Comparison of ENCODE assay signal across 1 cellular context in genomic region chr13:113153810-113154748, GRCh38.
TF ChIP-seq lines count a peak whose summit lies in the region.

No MANE protein-coding gene starts in this region.

TF ChIP-seq in K562, 482 proteins besides CTCF, POLR2A, EP300 and RAD21 (continued from another document and continues in another):
- TF ChIP-seq, protein P1, sequence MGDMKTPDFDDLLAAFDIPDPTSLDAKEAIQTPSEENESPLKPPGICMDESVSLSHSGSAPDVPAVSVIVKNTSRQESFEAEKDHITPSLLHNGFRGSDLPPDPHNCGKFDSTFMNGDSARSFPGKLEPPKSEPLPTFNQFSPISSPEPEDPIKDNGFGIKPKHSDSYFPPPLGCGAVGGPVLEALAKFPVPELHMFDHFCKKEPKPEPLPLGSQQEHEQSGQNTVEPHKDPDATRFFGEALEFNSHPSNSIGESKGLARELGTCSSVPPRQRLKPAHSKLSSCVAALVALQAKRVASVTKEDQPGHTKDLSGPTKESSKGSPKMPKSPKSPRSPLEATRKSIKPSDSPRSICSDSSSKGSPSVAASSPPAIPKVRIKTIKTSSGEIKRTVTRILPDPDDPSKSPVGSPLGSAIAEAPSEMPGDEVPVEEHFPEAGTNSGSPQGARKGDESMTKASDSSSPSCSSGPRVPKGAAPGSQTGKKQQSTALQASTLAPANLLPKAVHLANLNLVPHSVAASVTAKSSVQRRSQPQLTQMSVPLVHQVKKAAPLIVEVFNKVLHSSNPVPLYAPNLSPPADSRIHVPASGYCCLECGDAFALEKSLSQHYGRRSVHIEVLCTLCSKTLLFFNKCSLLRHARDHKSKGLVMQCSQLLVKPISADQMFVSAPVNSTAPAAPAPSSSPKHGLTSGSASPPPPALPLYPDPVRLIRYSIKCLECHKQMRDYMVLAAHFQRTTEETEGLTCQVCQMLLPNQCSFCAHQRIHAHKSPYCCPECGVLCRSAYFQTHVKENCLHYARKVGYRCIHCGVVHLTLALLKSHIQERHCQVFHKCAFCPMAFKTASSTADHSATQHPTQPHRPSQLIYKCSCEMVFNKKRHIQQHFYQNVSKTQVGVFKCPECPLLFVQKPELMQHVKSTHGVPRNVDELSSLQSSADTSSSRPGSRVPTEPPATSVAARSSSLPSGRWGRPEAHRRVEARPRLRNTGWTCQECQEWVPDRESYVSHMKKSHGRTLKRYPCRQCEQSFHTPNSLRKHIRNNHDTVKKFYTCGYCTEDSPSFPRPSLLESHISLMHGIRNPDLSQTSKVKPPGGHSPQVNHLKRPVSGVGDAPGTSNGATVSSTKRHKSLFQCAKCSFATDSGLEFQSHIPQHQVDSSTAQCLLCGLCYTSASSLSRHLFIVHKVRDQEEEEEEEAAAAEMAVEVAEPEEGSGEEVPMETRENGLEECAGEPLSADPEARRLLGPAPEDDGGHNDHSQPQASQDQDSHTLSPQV (IDR thresholded peaks at IDR 0.05): no peak
- TF ChIP-seq, protein P2, sequence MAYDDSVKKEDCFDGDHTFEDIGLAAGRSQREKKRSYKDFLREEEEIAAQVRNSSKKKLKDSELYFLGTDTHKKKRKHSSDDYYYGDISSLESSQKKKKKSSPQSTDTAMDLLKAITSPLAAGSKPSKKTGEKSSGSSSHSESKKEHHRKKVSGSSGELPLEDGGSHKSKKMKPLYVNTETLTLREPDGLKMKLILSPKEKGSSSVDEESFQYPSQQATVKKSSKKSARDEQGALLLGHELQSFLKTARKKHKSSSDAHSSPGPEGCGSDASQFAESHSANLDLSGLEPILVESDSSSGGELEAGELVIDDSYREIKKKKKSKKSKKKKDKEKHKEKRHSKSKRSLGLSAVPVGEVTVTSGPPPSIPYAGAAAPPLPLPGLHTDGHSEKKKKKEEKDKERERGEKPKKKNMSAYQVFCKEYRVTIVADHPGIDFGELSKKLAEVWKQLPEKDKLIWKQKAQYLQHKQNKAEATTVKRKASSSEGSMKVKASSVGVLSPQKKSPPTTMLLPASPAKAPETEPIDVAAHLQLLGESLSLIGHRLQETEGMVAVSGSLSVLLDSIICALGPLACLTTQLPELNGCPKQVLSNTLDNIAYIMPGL (CRISPR knock-in tag; IDR thresholded peaks at IDR 0.05): no peak
- TF ChIP-seq ZNF274 (IDR thresholded peaks at IDR 0.05; ENCODE audit: borderline replicate concordance, low read depth, low read length) (no peak), STAT6 (CRISPR knock-in tag; IDR thresholded peaks at IDR 0.05) (no peak), ZBTB5 (IDR thresholded peaks at IDR 0.05) (no peak), FUS (optimal IDR thresholded peaks at IDR 0.05; ENCODE audit: low read depth, low read length) (no peak), HMGN3 (IDR thresholded peaks at IDR 0.05; ENCODE audit: borderline replicate concordance, extremely low read depth, insufficient read length, low read depth, low read length) (no peak), HNRNPK (IDR thresholded peaks at IDR 0.05; ENCODE audit: low read depth, low read length, poor library complexity, severe bottlenecking) (no peak), LEF1 (IDR thresholded peaks at IDR 0.05) (peak; percentile 33; the same call in 1 of the 2 replicates), ZNF707 (CRISPR knock-in tag; conservative IDR thresholded peaks at IDR 0.05) (no peak), ZC3H8 (IDR thresholded peaks at IDR 0.05) (no peak), ELF2 (CRISPR knock-in tag; IDR thresholded peaks at IDR 0.05) (no peak), ATF6 (CRISPR knock-in tag; IDR thresholded peaks at IDR 0.05) (no peak), MEF2A (IDR thresholded peaks at IDR 0.05; ENCODE audit: control insufficient read depth, low read depth, low read length) (no peak), ZFPM2 (CRISPR knock-in tag; IDR thresholded peaks at IDR 0.05) (no peak), ILF3 (IDR thresholded peaks at IDR 0.05; ENCODE audit: borderline replicate concordance) (no peak), RBM25 (IDR thresholded peaks at IDR 0.05; ENCODE audit: low read depth, low read length, severe bottlenecking) (no peak), FOXP4 (CRISPR knock-in tag; IDR thresholded peaks at IDR 0.05; ENCODE audit: borderline replicate concordance) (no peak), ZC3H4 (CRISPR knock-in tag; IDR thresholded peaks at IDR 0.05; ENCODE audit: borderline replicate concordance) (no peak), ZNF79 (CRISPR knock-in tag; IDR thresholded peaks at IDR 0.05; ENCODE audit: low read depth) (no peak), PCBP1 (IDR thresholded peaks at IDR 0.05; ENCODE audit: low read depth, low read length, poor library complexity, severe bottlenecking) (no peak), ZNF668 (CRISPR knock-in tag; IDR thresholded peaks at IDR 0.05) (no peak), GABPA (tag; conservative IDR thresholded peaks at IDR 0.05; ENCODE audit: low read depth) (no peak; the same call in 1 of the 2 replicates), PHF8 (IDR thresholded peaks at IDR 0.05; ENCODE audit: borderline replicate concordance, low read length) (peak; percentile 38; the same call in 1 of the 2 replicates), BDP1 (IDR thresholded peaks at IDR 0.05; ENCODE audit: insufficient read depth, insufficient read length) (no peak), FOXJ2 (tag; IDR thresholded peaks at IDR 0.05) (no peak), KAT7 (CRISPR knock-in tag; IDR thresholded peaks at IDR 0.05; ENCODE audit: borderline replicate concordance) (no peak), TRIM24 (IDR thresholded peaks at IDR 0.05) (no peak), KDM5B (IDR thresholded peaks at IDR 0.05; ENCODE audit: insufficient replicate concordance, low read depth, low read length) (peak; percentile 82), KLF13 (tag; IDR thresholded peaks at IDR 0.05; ENCODE audit: borderline replicate concordance, low read depth) (no peak), NCOA2 (IDR thresholded peaks at IDR 0.05; ENCODE audit: partially characterized antibody in 2 of 2) (no peak), NCOR1 (IDR thresholded peaks at IDR 0.05) (no peak), ZNF175 (CRISPR knock-in tag; IDR thresholded peaks at IDR 0.05; ENCODE audit: low read depth) (no peak), SMAD4 (CRISPR knock-in tag; conservative IDR thresholded peaks at IDR 0.05) (no peak), GTF2F1 (IDR thresholded peaks at IDR 0.05; ENCODE audit: low read depth, low read length) (no peak), BHLHE40 (IDR thresholded peaks at IDR 0.05; ENCODE audit: low read length) (peak; percentile 92), ZNF444 (CRISPR knock-in tag; IDR thresholded peaks at IDR 0.05) (no peak), POLR2B (IDR thresholded peaks at IDR 0.05; ENCODE audit: low read depth, partially characterized antibody) (peak; percentile 39), SUPT5H (IDR thresholded peaks at IDR 0.05) (peak; percentile 48), ZNF24 (IDR thresholded peaks at IDR 0.05) (no peak), RAD51 (IDR thresholded peaks at IDR 0.05; ENCODE audit: borderline replicate concordance, low read depth) (peak; percentile 82), DIDO1 (tag; IDR thresholded peaks at IDR 0.05; ENCODE audit: low read depth) (no peak)
- TF ChIP-seq, protein P3, sequence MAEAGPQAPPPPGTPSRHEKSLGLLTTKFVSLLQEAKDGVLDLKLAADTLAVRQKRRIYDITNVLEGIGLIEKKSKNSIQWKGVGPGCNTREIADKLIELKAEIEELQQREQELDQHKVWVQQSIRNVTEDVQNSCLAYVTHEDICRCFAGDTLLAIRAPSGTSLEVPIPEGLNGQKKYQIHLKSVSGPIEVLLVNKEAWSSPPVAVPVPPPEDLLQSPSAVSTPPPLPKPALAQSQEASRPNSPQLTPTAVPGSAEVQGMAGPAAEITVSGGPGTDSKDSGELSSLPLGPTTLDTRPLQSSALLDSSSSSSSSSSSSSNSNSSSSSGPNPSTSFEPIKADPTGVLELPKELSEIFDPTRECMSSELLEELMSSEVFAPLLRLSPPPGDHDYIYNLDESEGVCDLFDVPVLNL (CRISPR knock-in tag; IDR thresholded peaks at IDR 0.05; ENCODE audit: low read depth): no peak
- TF ChIP-seq, protein P4, sequence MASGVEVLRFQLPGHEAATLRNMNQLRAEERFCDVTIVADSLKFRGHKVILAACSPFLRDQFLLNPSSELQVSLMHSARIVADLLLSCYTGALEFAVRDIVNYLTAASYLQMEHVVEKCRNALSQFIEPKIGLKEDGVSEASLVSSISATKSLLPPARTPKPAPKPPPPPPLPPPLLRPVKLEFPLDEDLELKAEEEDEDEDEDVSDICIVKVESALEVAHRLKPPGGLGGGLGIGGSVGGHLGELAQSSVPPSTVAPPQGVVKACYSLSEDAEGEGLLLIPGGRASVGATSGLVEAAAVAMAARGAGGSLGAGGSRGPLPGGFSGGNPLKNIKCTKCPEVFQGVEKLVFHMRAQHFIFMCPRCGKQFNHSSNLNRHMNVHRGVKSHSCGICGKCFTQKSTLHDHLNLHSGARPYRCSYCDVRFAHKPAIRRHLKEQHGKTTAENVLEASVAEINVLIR (CRISPR knock-in tag; IDR thresholded peaks at IDR 0.05): no peak
- TF ChIP-seq, protein P5, sequence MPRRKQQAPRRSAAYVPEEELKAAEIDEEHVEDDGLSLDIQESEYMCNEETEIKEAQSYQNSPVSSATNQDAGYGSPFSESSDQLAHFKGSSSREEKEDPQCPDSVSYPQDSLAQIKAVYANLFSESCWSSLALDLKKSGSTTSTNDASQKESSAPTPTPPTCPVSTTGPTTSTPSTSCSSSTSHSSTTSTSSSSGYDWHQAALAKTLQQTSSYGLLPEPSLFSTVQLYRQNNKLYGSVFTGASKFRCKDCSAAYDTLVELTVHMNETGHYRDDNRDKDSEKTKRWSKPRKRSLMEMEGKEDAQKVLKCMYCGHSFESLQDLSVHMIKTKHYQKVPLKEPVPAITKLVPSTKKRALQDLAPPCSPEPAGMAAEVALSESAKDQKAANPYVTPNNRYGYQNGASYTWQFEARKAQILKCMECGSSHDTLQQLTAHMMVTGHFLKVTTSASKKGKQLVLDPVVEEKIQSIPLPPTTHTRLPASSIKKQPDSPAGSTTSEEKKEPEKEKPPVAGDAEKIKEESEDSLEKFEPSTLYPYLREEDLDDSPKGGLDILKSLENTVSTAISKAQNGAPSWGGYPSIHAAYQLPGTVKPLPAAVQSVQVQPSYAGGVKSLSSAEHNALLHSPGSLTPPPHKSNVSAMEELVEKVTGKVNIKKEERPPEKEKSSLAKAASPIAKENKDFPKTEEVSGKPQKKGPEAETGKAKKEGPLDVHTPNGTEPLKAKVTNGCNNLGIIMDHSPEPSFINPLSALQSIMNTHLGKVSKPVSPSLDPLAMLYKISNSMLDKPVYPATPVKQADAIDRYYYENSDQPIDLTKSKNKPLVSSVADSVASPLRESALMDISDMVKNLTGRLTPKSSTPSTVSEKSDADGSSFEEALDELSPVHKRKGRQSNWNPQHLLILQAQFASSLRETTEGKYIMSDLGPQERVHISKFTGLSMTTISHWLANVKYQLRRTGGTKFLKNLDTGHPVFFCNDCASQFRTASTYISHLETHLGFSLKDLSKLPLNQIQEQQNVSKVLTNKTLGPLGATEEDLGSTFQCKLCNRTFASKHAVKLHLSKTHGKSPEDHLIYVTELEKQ (CRISPR knock-in tag; IDR thresholded peaks at IDR 0.05): no peak
